ENCODE assay signal across 8 cellular contexts in the genomic region with DNA sequence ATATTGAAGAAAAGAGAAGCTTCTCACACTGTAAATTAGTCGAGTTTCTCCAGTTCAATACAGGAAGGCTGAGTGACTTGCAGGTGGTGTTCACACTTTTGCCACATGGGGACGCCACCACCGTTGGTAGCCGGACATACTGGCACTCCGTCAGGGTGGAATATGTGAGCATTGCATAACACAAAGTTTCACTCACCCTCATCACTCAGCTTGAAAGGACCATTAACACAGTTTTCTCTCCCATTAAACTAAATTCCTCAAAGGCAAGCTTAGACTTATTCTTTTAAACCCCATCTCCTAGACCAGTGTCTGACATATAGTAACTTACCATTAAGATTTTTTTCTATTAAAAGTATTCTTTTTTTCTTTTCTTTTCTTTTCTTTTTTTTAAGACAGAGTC.
DNase-seq lines count a peak whose midpoint lies in the region; ATAC-seq and TF ChIP-seq lines count a peak whose summit lies in the region.

No MANE protein-coding gene starts in this region.

- POLR2A ChIA-PET in RWPE1 (lab: Yijun Ruan, JAX; ENCODE audit: low non-redundant PET) = no interaction called here

- DNase-seq in Daoy (ENCODE audit: low read depth) = peak; percentile 90
- peak in 48 of 76 experiments; percentile 1 to 79 (median 27) for DNase-seq in HUDEP-2 (lab: John Stamatoyannopoulos, UW; ENCODE audit: unreplicated experiment in 76 of 76)
- DNase-seq in RWPE1 (ENCODE audit: low spot score) = peak; percentile 84
- peak; percentile 81 for DNase-seq in amniotic stem cell (lab: John Stamatoyannopoulos, UW)
- peak; percentile 78 for DNase-seq in left ventricle myocardium superior
- DNase-seq in retinal pigment epithelial cell (ENCODE audit: low read depth) = peak; percentile 57
- DNase-seq in central memory CD4-positive, alpha-beta T cell = no peak

- H3K4me3 ChIP-seq in retinal pigment epithelial cell (ENCODE audit: low read length) = no peak overlapping the region

- TF ChIP-seq CTCF in RWPE1 (conservative IDR thresholded peaks at IDR 0.05; ENCODE audit: low read depth) (peak; percentile 99), retinal pigment epithelial cell (conservative IDR thresholded peaks at IDR 0.05; ENCODE audit: low read depth, low read length) (peak; percentile 99)

- intact Hi-C loops in left ventricle myocardium superior (cut with micrococcal nuclease) = loop anchor here (2.0 kb wide), 1 partner anchor 225 kb away; no protein-coding TSS in a partner anchor

- H3K27ac ChIP-seq in RWPE1 = peak overlapping the region; percentile 58

- CTCF ChIA-PET in RWPE1 (lab: Yijun Ruan, JAX) = interaction anchor here (0.6 to 3.1 kb wide), 20 partner anchors 9 to 1100 kb away, joined by 3 to 24 read pairs (median 4); partner anchors contain the start of gene GADD45A

- ATAC-seq in GM21447 (IDR thresholded peaks at IDR 0.05; ENCODE audit: unreplicated experiment) (peak; percentile 88), left ventricle myocardium superior (peak; percentile 78)
